ENCODE assay signal across 1 cellular context in genomic region chr10:96687317-96688012, GRCh38.
TF ChIP-seq lines count a peak whose summit lies in the region.

No MANE protein-coding gene starts in this region.

TF ChIP-seq in IMR-90, 13 proteins besides CTCF, POLR2A, EP300 and RAD21:
- TF ChIP-seq CHD1 (IDR thresholded peaks at IDR 0.05; ENCODE audit: low read depth, low read length), result no peak
- TF ChIP-seq CEBPB (IDR thresholded peaks at IDR 0.05; ENCODE audit: low read depth, low read length), result no peak
- TF ChIP-seq BHLHE40 (IDR thresholded peaks at IDR 0.05; ENCODE audit: low read depth, low read length), result no peak
- TF ChIP-seq MAZ (IDR thresholded peaks at IDR 0.05; ENCODE audit: borderline replicate concordance, low read depth, low read length), result no peak
- no peak for TF ChIP-seq MXI1 (IDR thresholded peaks at IDR 0.05; ENCODE audit: borderline replicate concordance, low read depth, low read length)
- TF ChIP-seq RCOR1 (IDR thresholded peaks at IDR 0.05; ENCODE audit: insufficient replicate concordance, low read length), result no peak
- no peak for TF ChIP-seq FOS (IDR thresholded peaks at IDR 0.05; ENCODE audit: low read depth, low read length)
- TF ChIP-seq, protein P1, sequence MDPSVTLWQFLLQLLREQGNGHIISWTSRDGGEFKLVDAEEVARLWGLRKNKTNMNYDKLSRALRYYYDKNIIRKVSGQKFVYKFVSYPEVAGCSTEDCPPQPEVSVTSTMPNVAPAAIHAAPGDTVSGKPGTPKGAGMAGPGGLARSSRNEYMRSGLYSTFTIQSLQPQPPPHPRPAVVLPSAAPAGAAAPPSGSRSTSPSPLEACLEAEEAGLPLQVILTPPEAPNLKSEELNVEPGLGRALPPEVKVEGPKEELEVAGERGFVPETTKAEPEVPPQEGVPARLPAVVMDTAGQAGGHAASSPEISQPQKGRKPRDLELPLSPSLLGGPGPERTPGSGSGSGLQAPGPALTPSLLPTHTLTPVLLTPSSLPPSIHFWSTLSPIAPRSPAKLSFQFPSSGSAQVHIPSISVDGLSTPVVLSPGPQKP (IDR thresholded peaks at IDR 0.05; ENCODE audit: borderline replicate concordance, low read depth, low read length), result no peak
- no peak for TF ChIP-seq MAFK (IDR thresholded peaks at IDR 0.05; ENCODE audit: low read depth, low read length)
- no peak for TF ChIP-seq SMC3 (IDR thresholded peaks at IDR 0.05; ENCODE audit: low read depth, low read length)
